In the genomic region with DNA sequence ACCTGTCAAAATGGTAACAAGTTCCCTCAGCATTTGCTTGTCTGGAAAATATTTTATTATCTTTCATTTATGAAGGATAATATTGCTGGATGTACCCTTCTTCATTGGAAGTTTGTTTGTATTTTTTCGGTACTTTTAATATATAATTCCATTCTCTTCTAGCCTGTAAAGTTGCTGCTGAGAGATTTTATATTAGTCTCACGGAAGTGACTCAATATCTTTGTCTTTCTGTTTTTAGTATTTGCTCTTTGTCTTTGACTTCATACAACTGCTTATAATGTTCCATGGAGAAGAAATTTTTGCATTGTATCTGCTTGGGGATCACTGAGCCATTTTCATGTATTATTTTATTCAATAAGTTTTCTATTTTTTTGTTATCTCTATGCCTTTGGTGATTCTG, we compare ENCODE assay signal across 20 cellular contexts.
DNase-seq lines count a peak whose midpoint lies in the region; ATAC-seq, FAIRE-seq and TF ChIP-seq lines count a peak whose summit lies in the region.
"Had no signal": no experiment of that assay in that cellular context is flagged by ENCODE, and none has a peak within 500 bp of the region (broad histone marks: within the 10 kb centered on the region; RNA-seq: fewer than 3 reads in every experiment).

No MANE protein-coding gene starts in this region.

- H2AFZ ChIP-seq in HCT116 (ENCODE audit: low read depth, low read length, poor library complexity, severe bottlenecking): peak overlapping the region; percentile 38

- no peak for ATAC-seq in HCT116
- ATAC-seq in GM19035 (IDR thresholded peaks at IDR 0.05; ENCODE audit: unreplicated experiment): no peak
- ATAC-seq: CD8-positive, alpha-beta T cell; GM12878 had no signal

- intact Hi-C loops in Calu3 (cut with micrococcal nuclease; ENCODE audit: unreplicated experiment) (no loop called here), HCT116 (cut with micrococcal nuclease) (no loop called here)

- no peak for TF ChIP-seq POLR2A in HCT116 (IDR thresholded peaks at IDR 0.05; ENCODE audit: borderline replicate concordance, extremely low read depth, insufficient read depth, insufficient read length)

- CTCF ChIA-PET in Calu3 (lab: Charles Lee) (no interaction called here), HCT116 (lab: Charles Lee) (no interaction called here)

- no peak for FAIRE-seq in bronchial epithelial cell (lab: Jason Lieb, UNC)
- FAIRE-seq: GM12878, H54 had no signal

- POLR2A ChIA-PET in HCT116 (lab: Charles Lee): no interaction called here

- H3K4me2 ChIP-seq in HCT116 (ENCODE audit: low read length): no peak overlapping the region
- H3K4me2 ChIP-seq: BLaER1 had no signal

- peaks cover 21% of the 10 kb centered on the region for H3K4me1 Mint-ChIP-seq in Calu3 (ENCODE audit: low read depth, unreplicated experiment)
- H3K4me1 Mint-ChIP-seq: B cell; CD4-positive, CD25-positive, alpha-beta regulatory T cell had no signal

- DNase-seq in Calu3: no peak
- DNase-seq in HCT116 (ENCODE audit: low read depth, low spot score): no peak
- peak; percentile 3 for DNase-seq in bronchial epithelial cell (ENCODE audit: low read depth)
- no peak for DNase-seq in cerebellar cortex (ENCODE audit: low spot score)
- no peak for DNase-seq in NCI-H1417 treated with DMSO at 0.1 percent for 48 hours (lab: John Stamatoyannopoulos, UW)
- DNase-seq: Caco-2; CD4-positive, CD25-positive, alpha-beta regulatory T cell; CD8-positive, alpha-beta T cell; DMS153; DND-41; GDM1; GOT3 had no signal

- H3K79me2 ChIP-seq in HCT116 (ENCODE audit: insufficient read depth, low read length): no peaks in the 10 kb centered on the region

- BruUV-seq in Calu3 (replicated peaks; lab: Mats Ljungman, UMichigan) (no TSS peak), HCT116 (replicated peaks; lab: Mats Ljungman, UMichigan) (no TSS peak)

- H3K27me3 ChIP-seq in HCT116 (ENCODE audit: insufficient read depth, low read length): no peaks in the 10 kb centered on the region
- H3K27me3 ChIP-seq in bronchial epithelial cell (ENCODE audit: control insufficient read depth, insufficient read depth, low read length): no peaks in the 10 kb centered on the region
- H3K27me3 ChIP-seq: BLaER1 had no signal

- no peaks in the 10 kb centered on the region for H4K20me1 ChIP-seq in HCT116 (ENCODE audit: insufficient read depth)
- H4K20me1 ChIP-seq: BLaER1 had no signal

- no peak overlapping the region for H3K27ac ChIP-seq in HCT116 (ENCODE audit: low read depth, low read length)
- H3K27ac ChIP-seq: 22Rv1, BLaER1, C4-2B had no signal

- H3K9me3 Mint-ChIP-seq in Calu3 (ENCODE audit: low read depth, unreplicated experiment): peaks cover 4% of the 10 kb centered on the region

- TF ChIP-seq CTCF in Calu3 (IDR thresholded peaks at IDR 0.05; ENCODE audit: unreplicated experiment) (no peak), HCT116 (IDR thresholded peaks at IDR 0.05 in 2 of 3, conservative IDR thresholded peaks at IDR 0.05 in 1 of 3; ENCODE audit: borderline replicate concordance in 1 of 3, insufficient read depth in 1 of 3, low read depth in 2 of 3, low read length in 2 of 3) (no peak), bronchial epithelial cell (IDR thresholded peaks at IDR 0.05; ENCODE audit: insufficient read depth, low read length, severe bottlenecking) (no peak)

- H3K4me3 ChIP-seq in HCT116 (replicated peaks in 1 of 2; ENCODE audit: low read depth in 1 of 2, low read length in 2 of 2): no peak overlapping the region
- no peak overlapping the region for H3K4me3 ChIP-seq in bronchial epithelial cell (ENCODE audit: low read depth, low read length)
- H3K4me3 ChIP-seq: BLaER1, GM12878, HAP-1 had no signal

- RAD21 ChIA-PET in HCT116 (lab: Charles Lee; ENCODE audit: low non-redundant PET in 1 of 2, low total read pairs in 2 of 2, uncharacterized antibody in 2 of 2, unreplicated experiment in 2 of 2): no interaction called here

- H3K36me3 Mint-ChIP-seq in Calu3 (ENCODE audit: insufficient read depth, unreplicated experiment): no peaks in the 10 kb centered on the region
- H3K36me3 Mint-ChIP-seq: CD4-positive, CD25-positive, alpha-beta regulatory T cell; CD8-positive, alpha-beta T cell had no signal

- no peaks in the 10 kb centered on the region for H3K36me3 ChIP-seq in HCT116 (ENCODE audit: control insufficient read depth in 1 of 2, insufficient read depth in 2 of 2, low read length in 2 of 2)
- H3K36me3 ChIP-seq in bronchial epithelial cell (ENCODE audit: control insufficient read depth, insufficient read depth, low read length): no peaks in the 10 kb centered on the region
- H3K36me3 ChIP-seq: BLaER1, HAP-1 had no signal

- H3K4me1 ChIP-seq in HCT116 (ENCODE audit: control insufficient read depth in 1 of 2, insufficient read depth in 2 of 2, low read length in 2 of 2): no peaks in the 10 kb centered on the region
- H3K4me1 ChIP-seq: BLaER1, Caco-2, HAP-1 had no signal

- no peak for TF ChIP-seq RAD21 in HCT116 (IDR thresholded peaks at IDR 0.05; ENCODE audit: low read depth)

- no peaks in the 10 kb centered on the region for H3K9me3 ChIP-seq in HCT116 (ENCODE audit: control insufficient read depth in 1 of 2, insufficient read depth in 1 of 2, low read depth in 1 of 2, low read length in 2 of 2)
- H3K9me3 ChIP-seq: BLaER1, Caco-2, HAP-1 had no signal

- H3K27me3 Mint-ChIP-seq in Calu3 (ENCODE audit: unreplicated experiment): no peaks in the 10 kb centered on the region
- H3K27me3 Mint-ChIP-seq: B cell; CD4-positive, CD25-positive, alpha-beta regulatory T cell had no signal

- no peak overlapping the region for H3K9ac ChIP-seq in HCT116 (ENCODE audit: low read length)
- H3K9ac ChIP-seq: BLaER1 had no signal

- H3K27ac Mint-ChIP-seq in Calu3 (ENCODE audit: unreplicated experiment): peak overlapping the region; percentile 77
- H3K27ac Mint-ChIP-seq: B cell; CD4-positive, CD25-positive, alpha-beta regulatory T cell; CD8-positive, alpha-beta T cell had no signal

- no peak overlapping the region for H3K4me3 Mint-ChIP-seq in Calu3 (ENCODE audit: low read depth, unreplicated experiment)
- H3K4me3 Mint-ChIP-seq: B cell; CD4-positive, CD25-positive, alpha-beta regulatory T cell; CD8-positive, alpha-beta T cell had no signal

- no peaks in the 10 kb centered on the region for H3K9me2 ChIP-seq in HCT116 (ENCODE audit: insufficient read depth)

TF ChIP-seq in HCT116, 20 proteins besides CTCF, POLR2A, EP300 and RAD21:
- TF ChIP-seq YY1 (IDR thresholded peaks at IDR 0.05; ENCODE audit: extremely low read depth, insufficient replicate concordance, low read depth, low read length) (no peak), ZFX (IDR thresholded peaks at IDR 0.05) (no peak), TCF7L2 (IDR thresholded peaks at IDR 0.05; ENCODE audit: borderline replicate concordance, extremely low read depth, insufficient read depth, insufficient read length) (no peak), SRF (IDR thresholded peaks at IDR 0.05; ENCODE audit: low read depth) (no peak), EZH2 (IDR thresholded peaks at IDR 0.05) (no peak), EZH2phosphoT487 (IDR thresholded peaks at IDR 0.05; ENCODE audit: borderline replicate concordance) (no peak), SIN3A (IDR thresholded peaks at IDR 0.05; ENCODE audit: low read depth) (no peak)
- TF ChIP-seq, protein P1, sequence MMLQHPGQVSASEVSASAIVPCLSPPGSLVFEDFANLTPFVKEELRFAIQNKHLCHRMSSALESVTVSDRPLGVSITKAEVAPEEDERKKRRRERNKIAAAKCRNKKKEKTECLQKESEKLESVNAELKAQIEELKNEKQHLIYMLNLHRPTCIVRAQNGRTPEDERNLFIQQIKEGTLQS (IDR thresholded peaks at IDR 0.05): no peak
- TF ChIP-seq, protein P2, sequence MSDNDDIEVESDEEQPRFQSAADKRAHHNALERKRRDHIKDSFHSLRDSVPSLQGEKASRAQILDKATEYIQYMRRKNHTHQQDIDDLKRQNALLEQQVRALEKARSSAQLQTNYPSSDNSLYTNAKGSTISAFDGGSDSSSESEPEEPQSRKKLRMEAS (IDR thresholded peaks at IDR 0.05): no peak
- TF ChIP-seq, protein P3, sequence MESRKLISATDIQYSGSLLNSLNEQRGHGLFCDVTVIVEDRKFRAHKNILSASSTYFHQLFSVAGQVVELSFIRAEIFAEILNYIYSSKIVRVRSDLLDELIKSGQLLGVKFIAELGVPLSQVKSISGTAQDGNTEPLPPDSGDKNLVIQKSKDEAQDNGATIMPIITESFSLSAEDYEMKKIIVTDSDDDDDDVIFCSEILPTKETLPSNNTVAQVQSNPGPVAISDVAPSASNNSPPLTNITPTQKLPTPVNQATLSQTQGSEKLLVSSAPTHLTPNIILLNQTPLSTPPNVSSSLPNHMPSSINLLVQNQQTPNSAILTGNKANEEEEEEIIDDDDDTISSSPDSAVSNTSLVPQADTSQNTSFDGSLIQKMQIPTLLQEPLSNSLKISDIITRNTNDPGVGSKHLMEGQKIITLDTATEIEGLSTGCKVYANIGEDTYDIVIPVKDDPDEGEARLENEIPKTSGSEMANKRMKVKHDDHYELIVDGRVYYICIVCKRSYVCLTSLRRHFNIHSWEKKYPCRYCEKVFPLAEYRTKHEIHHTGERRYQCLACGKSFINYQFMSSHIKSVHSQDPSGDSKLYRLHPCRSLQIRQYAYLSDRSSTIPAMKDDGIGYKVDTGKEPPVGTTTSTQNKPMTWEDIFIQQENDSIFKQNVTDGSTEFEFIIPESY (IDR thresholded peaks at IDR 0.05; ENCODE audit: extremely low read depth, insufficient replicate concordance, low read length): no peak
TF ChIP-seq in HCT116: peak in this region for 0.
